In the genomic region with DNA sequence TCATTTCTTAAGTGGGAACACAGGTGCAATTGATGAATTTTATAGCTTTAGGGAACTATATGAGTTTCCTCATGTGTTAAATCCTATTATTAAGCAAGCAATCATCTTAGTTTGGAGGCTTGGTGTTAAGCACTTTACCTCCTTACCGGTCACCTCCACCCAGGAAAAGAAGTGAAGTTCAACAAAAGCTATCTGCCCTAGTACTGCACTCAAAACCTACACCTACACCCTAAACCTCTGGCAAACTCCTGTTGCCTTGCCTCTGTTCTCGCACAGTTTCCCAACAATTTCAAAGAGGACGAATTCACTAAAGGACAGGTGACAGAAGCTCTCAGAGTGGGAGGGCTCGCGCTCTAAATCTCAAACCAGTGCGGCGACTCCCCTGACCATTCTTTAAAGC, we compare ENCODE assay signal across 10 cellular contexts.
A peak's percentile ranks its signal among the peaks of the same experiment; 100 is the strongest.
DNase-seq lines count a peak whose midpoint lies in the region; ATAC-seq and TF ChIP-seq lines count a peak whose summit lies in the region.
"Had no signal": no experiment of that assay in that cellular context is flagged by ENCODE, and none has a peak within 500 bp of the region (broad histone marks: within the 10 kb centered on the region; RNA-seq: fewer than 3 reads in every experiment).

No MANE protein-coding gene starts in this region.

- H3K27me3 ChIP-seq in right cardiac atrium (ENCODE audit: control insufficient read depth, insufficient read depth): no peaks in the 10 kb centered on the region
- H3K27me3 ChIP-seq in mucosa of stomach (ENCODE audit: control insufficient read depth, insufficient read depth, low read length): no peaks in the 10 kb centered on the region
- no peaks in the 10 kb centered on the region for H3K27me3 ChIP-seq in upper lobe of right lung
- H3K27me3 ChIP-seq: BE2C had no signal

- 45% methylated on average over 7 of the region's 7 CpGs for WGBS in right cardiac atrium

- H3K9me3 ChIP-seq in right cardiac atrium (ENCODE audit: control insufficient read depth, low read length) (no peaks in the 10 kb centered on the region), mucosa of stomach (ENCODE audit: control insufficient read depth, low read length) (no peaks in the 10 kb centered on the region), upper lobe of right lung (no peaks in the 10 kb centered on the region)
- H3K9me3 ChIP-seq: BE2C had no signal

- TF ChIP-seq CTCF in epithelial cell of proximal tubule (conservative IDR thresholded peaks at IDR 0.05; ENCODE audit: low read depth, low read length): no peak
- no peak for TF ChIP-seq CTCF in upper lobe of right lung (IDR thresholded peaks at IDR 0.05)

- H3K27ac ChIP-seq in right cardiac atrium (ENCODE audit: low read length) (no peak overlapping the region), upper lobe of right lung (no peak overlapping the region)

- no peak for DNase-seq in right cardiac atrium
- DNase-seq in Right ventricle myocardium superior: no peak
- no peak for DNase-seq in epithelial cell of proximal tubule (ENCODE audit: low read depth)
- no peak for DNase-seq in upper lobe of right lung
- no peak for DNase-seq in OCI-M2 (lab: John Stamatoyannopoulos, UW; ENCODE audit: unreplicated experiment)
- DNase-seq in NCI-H187 (lab: John Stamatoyannopoulos, UW): no peak
- DNase-seq: activated CD4-positive, alpha-beta T cell treated with anti-CD3 and anti-CD28 coated beads, Interleukin-2, amount 50 U/mL, for 4 hours had no signal

- H3K4me3 ChIP-seq in right cardiac atrium (ENCODE audit: low read length) (peak overlapping the region; percentile 30), epithelial cell of proximal tubule (ENCODE audit: low read depth, low read length) (peak overlapping the region; percentile 65), mucosa of stomach (ENCODE audit: low read length) (peak overlapping the region; percentile 14), upper lobe of right lung (peak overlapping the region; percentile 33)

- no peaks in the 10 kb centered on the region for H3K36me3 ChIP-seq in mucosa of stomach (ENCODE audit: control insufficient read depth, insufficient read depth, low read length)
- no peaks in the 10 kb centered on the region for H3K36me3 ChIP-seq in upper lobe of right lung
- H3K36me3 ChIP-seq: BE2C had no signal

- peak overlapping the region; percentile 50 for H3K9ac ChIP-seq in mucosa of stomach (ENCODE audit: low read length)

- ATAC-seq in right cardiac atrium (no peak), Right ventricle myocardium superior (ENCODE audit: poor library complexity) (no peak), upper lobe of right lung (no peak), esophagus mucosa (no peak)

- H3K4me1 ChIP-seq in right cardiac atrium (ENCODE audit: control insufficient read depth, insufficient read depth, low read length) (no peaks in the 10 kb centered on the region), mucosa of stomach (ENCODE audit: control insufficient read depth, insufficient read depth, low read length) (no peaks in the 10 kb centered on the region), upper lobe of right lung (no peaks in the 10 kb centered on the region)
- H3K4me1 ChIP-seq: BE2C had no signal

- intact Hi-C loops in right cardiac atrium (cut with DNase I) (no loop called here), Right ventricle myocardium superior (cut with DNase I) (no loop called here), upper lobe of right lung (cut with DNase I) (no loop called here)

Comparison
In these comparisons a context has a peak if more than half of its experiments do, and no peak if none do; other contexts are left out.
1. H3K4me3 ChIP-seq: peak in every context shown above with its lines; median percentile 65 in epithelial cell of proximal tubule; 33 in upper lobe of right lung; 30 in right cardiac atrium; 14 in mucosa of stomach.